ENCODE assay signal across 9 cellular contexts in the genomic region with DNA sequence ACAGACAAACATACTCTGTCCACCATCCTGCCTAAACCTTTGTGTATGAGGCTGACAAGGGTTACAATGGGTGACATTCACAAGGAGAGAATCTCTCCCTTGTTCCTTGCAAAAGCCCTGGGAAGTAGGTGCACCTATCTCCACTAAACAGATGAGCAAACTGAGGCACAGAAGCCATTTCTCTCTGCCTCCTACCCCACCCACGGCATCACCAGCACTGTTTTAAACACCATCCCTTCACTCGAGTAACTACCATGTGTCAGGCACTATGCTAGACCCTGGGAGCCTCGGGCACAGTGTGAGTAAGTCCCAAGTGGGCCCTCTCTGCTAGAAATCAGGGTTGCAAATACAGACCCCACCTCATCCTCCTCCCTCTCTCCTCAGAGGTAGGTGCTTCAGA. TPM values are rescaled to one million over a fixed set of nuclear protein-coding genes. Genes with fewer than 3 reads are reported as not detected.
DNase-seq lines count a peak whose midpoint lies in the region; ATAC-seq, FAIRE-seq and TF ChIP-seq lines count a peak whose summit lies in the region.
"Had no signal": no experiment of that assay in that cellular context is flagged by ENCODE, and none has a peak within 500 bp of the region (broad histone marks: within the 10 kb centered on the region; RNA-seq: fewer than 3 reads in every experiment).

No MANE protein-coding gene starts in this region.

- H3K4me1 ChIP-seq in GM23248 (ENCODE audit: insufficient read depth) (peaks cover 19% of the 10 kb centered on the region; the same call in 1 of the 2 replicates), gastrocnemius medialis (peaks cover 41 to 70% of the 10 kb centered on the region in 2 donors)

- DNase-seq in GM23248 (peak; percentile 37), fibroblast of villous mesenchyme (ENCODE audit: low read depth) (no peak), gastrocnemius medialis (no peak), D721Med (ENCODE audit: insufficient read length, low spot score) (no peak), NCI-H2196 (lab: John Stamatoyannopoulos, UW; ENCODE audit: unreplicated experiment) (no peak), amygdala (lab: John Stamatoyannopoulos, UW) (no peak)
- DNase-seq: activated CD4-positive, alpha-beta T cell treated with anti-CD3 and anti-CD28 coated beads for 48 hours had no signal

- intact Hi-C loops in gastrocnemius medialis (cut with DNase I; ENCODE audit: low total_unique reads): no loop called here

- no peaks in the 10 kb centered on the region for H4K20me1 ChIP-seq in GM23248 (ENCODE audit: insufficient read depth)
- no peaks in the 10 kb centered on the region for H4K20me1 ChIP-seq in SU-DHL-6 (ENCODE audit: low read depth, low read length)

- H3K36me3 ChIP-seq in GM23248 (ENCODE audit: low read depth): no peaks in the 10 kb centered on the region
- H3K36me3 ChIP-seq in SU-DHL-6 (ENCODE audit: low read length): peaks cover 5% of the 10 kb centered on the region; the same call in 1 of the 2 replicates
- H3K36me3 ChIP-seq in gastrocnemius medialis: no peaks in the 10 kb centered on the region

- FAIRE-seq in D721Med (lab: Jason Lieb, UNC): no peak

- H2AFZ ChIP-seq in GM23248: peak overlapping the region; percentile 93
- H2AFZ ChIP-seq in SU-DHL-6 (ENCODE audit: low read depth, low read length, severe bottlenecking): no peak overlapping the region

- H3K79me2 ChIP-seq in GM23248 (ENCODE audit: insufficient read depth): peaks cover 75% of the 10 kb centered on the region
- peaks cover 81% of the 10 kb centered on the region for H3K79me2 ChIP-seq in SU-DHL-6 (ENCODE audit: insufficient read depth, low read length)

- H3K4me3 ChIP-seq in GM23248 (peak overlapping the region; percentile 97), SU-DHL-6 (ENCODE audit: insufficient read depth, low read length, poor library complexity, severe bottlenecking) (peak overlapping the region; percentile 97), fibroblast of villous mesenchyme (ENCODE audit: low read depth, low read length) (peak overlapping the region; percentile 86), gastrocnemius medialis (peak overlapping the region; percentile 69 to 93 (median 82))

- H3K9me3 ChIP-seq in GM23248 (ENCODE audit: low read depth) (no peaks in the 10 kb centered on the region), SU-DHL-6 (ENCODE audit: insufficient read depth, low read length) (no peaks in the 10 kb centered on the region), gastrocnemius medialis (no peaks in the 10 kb centered on the region)

- in situ Hi-C loops in GM23248 (cut with MboI) (no loop called here), gastrocnemius medialis (cut with MboI; ENCODE audit: low sequenced_read_pairs in 4 of 4) (loop anchor here in 1 of 4 donors (25.0 kb wide), 1 partner anchor 248 kb away; the partner anchor contains the start of gene STX18)

- peak overlapping the region; percentile 82 for H3K9ac ChIP-seq in GM23248
- H3K9ac ChIP-seq in SU-DHL-6 (ENCODE audit: low read length): peak overlapping the region; percentile 96

- H3K4me2 ChIP-seq in GM23248 (ENCODE audit: unreplicated experiment): peak overlapping the region; percentile 80
- H3K4me2 ChIP-seq in SU-DHL-6 (ENCODE audit: low read depth, low read length, poor library complexity, severe bottlenecking): peak overlapping the region; percentile 92

- TF ChIP-seq CTCF in SU-DHL-6 (IDR thresholded peaks at IDR 0.05; ENCODE audit: insufficient read depth, low read length, poor library complexity, severe bottlenecking): no peak
- TF ChIP-seq CTCF in fibroblast of villous mesenchyme (IDR thresholded peaks at IDR 0.05; ENCODE audit: insufficient read depth, low read depth, low read length): no peak
- no peak for TF ChIP-seq CTCF in gastrocnemius medialis (IDR thresholded peaks at IDR 0.05 in 4 of 5, conservative IDR thresholded peaks at IDR 0.05 in 1 of 5)
- no peak for TF ChIP-seq CTCF in D721Med (IDR thresholded peaks at IDR 0.05; ENCODE audit: insufficient read depth, missing control alignments)

- WGBS in GM23248 (ENCODE audit: low coverage in 1 of 2, low lambda C conversion rate in 2 of 2, missing lambda C conversion rate in 2 of 2), 2 experiments: 2 to 4% methylated on average over 3 of the region's 3 CpGs

- H3K27ac ChIP-seq in GM23248 (peak overlapping the region; percentile 48; the same call in 1 of the 2 replicates), SU-DHL-6 (ENCODE audit: low read depth, low read length) (0 out of 2 replicates have a peak overlapping the region, but pooled peaks have one; percentile 43), gastrocnemius medialis (peak overlapping the region in 3 of 4 donors; percentile 84 to 88 (median 85))

- ATAC-seq in gastrocnemius medialis (no peak), GM21447 (IDR thresholded peaks at IDR 0.05; ENCODE audit: unreplicated experiment) (no peak)

- H3F3A ChIP-seq in GM23248 (ENCODE audit: insufficient read depth) (0 out of 2 replicates have a peak, but pooled peaks cover 7% of the 10 kb centered on the region), SU-DHL-6 (ENCODE audit: insufficient read depth) (no peaks in the 10 kb centered on the region)

- TF ChIP-seq POLR2A in gastrocnemius medialis (IDR thresholded peaks at IDR 0.05): no peak

- H3K9me2 ChIP-seq in GM23248 (ENCODE audit: insufficient read depth): no peaks in the 10 kb centered on the region
- H3K9me2 ChIP-seq in SU-DHL-6 (replicated peaks; ENCODE audit: insufficient read depth, low read length): no peaks in the 10 kb centered on the region

- no peaks in the 10 kb centered on the region for H3K27me3 ChIP-seq in GM23248 (replicated peaks; ENCODE audit: insufficient read depth)
- H3K27me3 ChIP-seq in SU-DHL-6 (ENCODE audit: low read length): no peaks in the 10 kb centered on the region
- H3K27me3 ChIP-seq in gastrocnemius medialis: no peaks in the 10 kb centered on the region

RNA-seq across cellular contexts. Expression of gene LYAR, which starts 0.9 kb away (rescaled TPM):
- 6.7 and 11.9 TPM in 2 replicates for total RNA-seq in GM23248 (2014; rRNA removed; shearing (Covaris generic))
- polyA plus RNA-seq in GM23248 (2016; fragmentation: Nextera tagmentation; extraction: Ambion mirVana): 15.1 and 16.9 TPM in 2 replicates
- 6.1 and 12.1 TPM in 2 replicates for total RNA-seq in fibroblast of villous mesenchyme
- 10 to 100 TPM in 3 of 4 donors, 1 to 10 TPM in 1; 9.9 to 26.6 (median 23.1) TPM for total RNA-seq in gastrocnemius medialis

RNA-seq across cellular contexts. Expression of gene ZBTB49, which starts 1.0 kb away (rescaled TPM):
- 2.9 and 3.9 TPM in 2 replicates for total RNA-seq in GM23248 (2014; rRNA removed; shearing (Covaris generic))
- 1.6 and 1.9 TPM in 2 replicates for polyA plus RNA-seq in GM23248 (2016; fragmentation: Nextera tagmentation; extraction: Ambion mirVana)
- total RNA-seq in fibroblast of villous mesenchyme (6.4 and 9.9 TPM in 2 replicates), gastrocnemius medialis (1 to 10 TPM; 1.7 to 2.8 (median 2.5) TPM)

RNA-seq across cellular contexts. Expression of gene TMEM128, which starts 41.0 kb away (rescaled TPM):
- 17.7 and 25.9 TPM in 2 replicates for total RNA-seq in GM23248 (2014; rRNA removed; shearing (Covaris generic))
- 35.4 and 38.4 TPM in 2 replicates for polyA plus RNA-seq in GM23248 (2016; fragmentation: Nextera tagmentation; extraction: Ambion mirVana)
- 26.7 and 31.5 TPM in 2 replicates for total RNA-seq in fibroblast of villous mesenchyme
- 1 to 10 TPM; 3.7 to 8.6 (median 4.6) TPM for total RNA-seq in gastrocnemius medialis
